16 cellular contexts compared by ENCODE assay signal in genomic region chr15:69826818-69827174, GRCh38.
"Had no signal": no experiment of that assay in that cellular context is flagged by ENCODE, and none has a peak within 500 bp of the region (broad histone marks: within the 10 kb centered on the region; RNA-seq: fewer than 3 reads in every experiment).

No MANE protein-coding gene starts in this region.

- H3K9me3 ChIP-seq: left ventricle myocardium inferior, mucosa of descending colon, sigmoid colon had no signal

- H3K4me3 ChIP-seq: dorsolateral prefrontal cortex, left ventricle myocardium inferior, mucosa of descending colon, sigmoid colon had no signal

- H3K27ac Mint-ChIP-seq: stimulated activated effector memory CD8-positive, alpha-beta T cell treated with anti-CD3 and anti-CD28 coated beads, Interleukin-12 subunit alpha, Interleukin-12 subunit beta, amount 100 ng/mL, for 72 hours had no signal

- H3K27ac ChIP-seq: dorsolateral prefrontal cortex, left ventricle myocardium inferior, parathyroid adenoma, sigmoid colon had no signal

- H3K36me3 ChIP-seq: left ventricle myocardium inferior, sigmoid colon had no signal

- H3K27me3 ChIP-seq: sigmoid colon had no signal

- H3K4me1 Mint-ChIP-seq: stimulated activated effector memory CD8-positive, alpha-beta T cell treated with anti-CD3 and anti-CD28 coated beads, Interleukin-12 subunit alpha, Interleukin-12 subunit beta, amount 100 ng/mL, for 72 hours had no signal

- H3K9me3 Mint-ChIP-seq: stimulated activated effector memory CD8-positive, alpha-beta T cell treated with anti-CD3 and anti-CD28 coated beads, Interleukin-12 subunit alpha, Interleukin-12 subunit beta, amount 100 ng/mL, for 72 hours had no signal

- H3K9ac ChIP-seq: parathyroid adenoma had no signal

- ATAC-seq: activated CD4-positive, CD25-positive, alpha-beta regulatory T cell treated with anti-CD3 and anti-CD28 coated beads, Interleukin-2, amount 50 U/mL, for 24 hours; mucosa of descending colon; naive thymus-derived CD4-positive, alpha-beta T cell; stimulated activated effector memory CD8-positive, alpha-beta T cell treated with anti-CD3 and anti-CD28 coated beads, Interleukin-12 subunit alpha, Interleukin-12 subunit beta, amount 100 ng/mL, for 72 hours had no signal

- H3K36me3 Mint-ChIP-seq: naive thymus-derived CD4-positive, alpha-beta T cell; stimulated activated effector memory CD8-positive, alpha-beta T cell treated with anti-CD3 and anti-CD28 coated beads, Interleukin-12 subunit alpha, Interleukin-12 subunit beta, amount 100 ng/mL, for 72 hours had no signal

- H3K4me3 Mint-ChIP-seq: naive thymus-derived CD4-positive, alpha-beta T cell; stimulated activated effector memory CD8-positive, alpha-beta T cell treated with anti-CD3 and anti-CD28 coated beads, Interleukin-12 subunit alpha, Interleukin-12 subunit beta, amount 100 ng/mL, for 72 hours had no signal

- H3K4me1 ChIP-seq: left ventricle myocardium inferior, parathyroid adenoma had no signal

- DNase-seq: activated naive CD4-positive, alpha-beta T cell; activated T-cell treated with anti-CD3 and anti-CD28 coated beads for 4 hours; anterior cingulate cortex; dorsolateral prefrontal cortex; hypothalamus; kidney; left ventricle myocardium inferior; mucosa of descending colon; naive thymus-derived CD4-positive, alpha-beta T cell; sigmoid colon; stimulated activated CD4-positive, alpha-beta T cell treated with anti-CD3 and anti-CD28 coated beads, Interleukin-12 subunit alpha, Interleukin-12 subunit beta, amount 100 ng/mL, for 4 hours; stimulated activated CD4-positive, alpha-beta T cell treated with anti-CD3 and anti-CD28 coated beads, Interleukin-2, amount 100 ng/mL, for 24 hours; T-helper 9 cell had no signal
